Comparison of ENCODE assay signal across 8 cellular contexts in the genomic region with DNA sequence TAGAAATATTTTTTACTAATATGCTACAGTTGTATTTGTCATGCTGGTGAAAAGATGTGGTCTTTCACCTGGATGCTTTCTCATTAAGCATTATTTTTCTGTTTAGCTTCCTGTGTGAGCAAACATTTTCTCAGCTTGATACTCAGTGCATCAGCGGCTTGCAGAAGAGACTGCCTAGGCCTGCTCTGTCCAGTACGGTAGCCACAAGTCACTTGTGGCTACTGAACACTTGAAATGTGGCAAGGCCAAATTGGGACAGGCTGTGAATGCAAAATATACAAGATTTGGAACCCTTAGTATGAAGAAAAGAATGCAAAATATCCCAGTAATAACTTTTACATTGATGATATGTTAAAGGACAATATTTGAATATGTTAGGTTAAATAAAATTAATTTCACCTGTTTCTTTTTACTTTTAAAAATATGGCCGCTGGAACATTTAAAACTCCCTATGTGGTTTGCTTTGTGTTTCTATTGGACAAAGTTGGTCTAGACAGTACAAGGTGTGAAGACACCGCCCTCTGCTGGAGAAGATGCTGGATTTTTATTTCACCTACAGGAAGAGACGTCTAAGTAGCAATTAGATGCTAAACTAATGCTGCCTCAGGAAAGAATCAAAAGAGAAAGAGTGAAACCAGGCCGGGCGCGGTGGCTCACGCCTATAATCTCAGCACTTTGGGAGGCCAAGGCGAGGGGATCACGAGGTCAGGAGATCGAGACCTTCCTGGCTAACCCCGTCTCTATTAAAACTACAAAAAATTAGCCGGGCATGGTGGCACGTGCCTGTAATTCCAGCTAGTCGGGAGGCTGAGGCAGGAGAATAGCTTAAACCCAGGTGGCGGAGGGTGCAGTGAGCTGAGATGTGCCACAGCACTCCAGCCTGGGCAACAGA. TPM values are rescaled to one million over a fixed set of nuclear protein-coding genes. Genes with fewer than 3 reads are reported as not detected.
DNase-seq lines count a peak whose midpoint lies in the region; ATAC-seq and TF ChIP-seq lines count a peak whose summit lies in the region.

No MANE protein-coding gene starts in this region.

- peak; percentile 27 for DNase-seq in BJ (ENCODE audit: low read depth)
- DNase-seq in NCI-H2029 (lab: John Stamatoyannopoulos, UW), result peak; percentile 9
- peak; percentile 74 for DNase-seq in T-helper 9 cell
- peak; percentile 87 for DNase-seq in astrocyte of the spinal cord (ENCODE audit: low read depth, low spot score)
- peak; percentile 89 for DNase-seq in iPS DF 4.7 (ENCODE audit: extremely low read depth, low spot score)
- peak; percentile 68 to 90 (median 70) for DNase-seq in stimulated activated CD4-positive, alpha-beta T cell treated with anti-CD3 and anti-CD28 coated beads, Interleukin-12 subunit alpha, Interleukin-12 subunit beta, amount 100 ng/mL, for 48 hours (ENCODE audit: low read depth in 2 of 3, low spot score in 1 of 3)

- H3K4me3 ChIP-seq in BJ (ENCODE audit: low read depth, low read length) (no peak overlapping the region), astrocyte of the spinal cord (ENCODE audit: low read depth, low read length) (no peak overlapping the region)

- POLR2A ChIA-PET in BJ (lab: Charles Lee), result no interaction called here

- H3K36me3 ChIP-seq in BJ (ENCODE audit: control insufficient read depth, insufficient read depth, low read length), result no peaks in the 10 kb centered on the region

- TF ChIP-seq CTCF in BJ (IDR thresholded peaks at IDR 0.05; ENCODE audit: insufficient read depth, low read depth, low read length) (peak; percentile 72), astrocyte of the spinal cord (IDR thresholded peaks at IDR 0.05; ENCODE audit: low read depth, low read length) (peak; percentile 62)

- ATAC-seq in GM21619 (IDR thresholded peaks at IDR 0.05; ENCODE audit: unreplicated experiment) (peak; percentile 32), HG03139 (IDR thresholded peaks at IDR 0.05; ENCODE audit: unreplicated experiment) (no peak)

- in situ Hi-C loops in astrocyte of the spinal cord (cut with HindIII; ENCODE audit: low sequenced_read_pairs), result no loop called here

- no peaks in the 10 kb centered on the region for H3K27me3 ChIP-seq in BJ (ENCODE audit: control insufficient read depth, insufficient read depth, low read length)

- CTCF ChIA-PET in BJ (lab: Yijun Ruan, JAX), result interaction anchor here (0.7 to 5.8 kb wide), 31 partner anchors 9 to 324 kb away, joined by 3 to 65 read pairs (median 4); partner anchors contain the start of genes DDX21 and KIFBP

RNA-seq across cellular contexts. Expression of gene SRGN, which starts 5.3 kb away (rescaled TPM):
- 83.5 and 127 TPM in 2 replicates for polyA plus RNA-seq in BJ (2011; rRNA removed)
- 32.8 and 48.5 TPM in 2 replicates for polyA minus RNA-seq in BJ (2011; rRNA and poly(A)+ RNA removed)

RNA-seq across cellular contexts. Expression of gene VPS26A, which starts 30.8 kb away (rescaled TPM):
- polyA plus RNA-seq in BJ (2011; rRNA removed), result 7.5 and 18.7 TPM in 2 replicates
- polyA minus RNA-seq in BJ (2011; rRNA and poly(A)+ RNA removed), result 2.1 and 4.9 TPM in 2 replicates

Comparison
In these comparisons a context has a peak if more than half of its experiments do, and no peak if none do; other contexts are left out.
1. DNase-seq: peak in every context shown above with its lines; median percentile 89 in iPS DF 4.7; 87 in astrocyte of the spinal cord; 74 in T-helper 9 cell; 70 in stimulated activated CD4-positive, alpha-beta T cell treated with anti-CD3 and anti-CD28 coated beads, Interleukin-12 subunit alpha, Interleukin-12 subunit beta, amount 100 ng/mL, for 48 hours; 27 in BJ; 9 in NCI-H2029.